ENCODE assay signal across 17 cellular contexts in genomic region chr9:94083384-94083783, GRCh38. TPM values are rescaled to one million over a fixed set of nuclear protein-coding genes. Genes with fewer than 3 reads are reported as not detected.
A peak's percentile ranks its signal among the peaks of the same experiment; 100 is the strongest.
DNase-seq lines count a peak whose midpoint lies in the region; ATAC-seq and TF ChIP-seq lines count a peak whose summit lies in the region.
"Had no signal": no experiment of that assay in that cellular context is flagged by ENCODE, and none has a peak within 500 bp of the region (broad histone marks: within the 10 kb centered on the region; RNA-seq: fewer than 3 reads in every experiment).

No MANE protein-coding gene starts in this region.

- WGBS in suprapubic skin, result 84% methylated on average over 6 of the region's 6 CpGs

- H3K4me3 Mint-ChIP-seq in brain, result peak overlapping the region; percentile 5 to 88 (median 55)
- H3K4me3 Mint-ChIP-seq: effector memory CD8-positive, alpha-beta T cell had no signal

- no peak for ATAC-seq in GM18873 (IDR thresholded peaks at IDR 0.05; ENCODE audit: low FRiP score, unreplicated experiment)
- ATAC-seq: body of pancreas; effector memory CD8-positive, alpha-beta T cell had no signal

- TF ChIP-seq CTCF in brain (conservative IDR thresholded peaks at IDR 0.05), result no peak
- TF ChIP-seq CTCF in suprapubic skin (IDR thresholded peaks at IDR 0.05), result no peak

- peak overlapping the region; percentile 48 to 93 (median 68) for H3K27ac Mint-ChIP-seq in brain

- peaks cover 31% of the 10 kb centered on the region for H3K36me3 Mint-ChIP-seq in brain

- H3K27me3 ChIP-seq in HAP-1 (ENCODE audit: low read depth) (no peaks in the 10 kb centered on the region), suprapubic skin (no peaks in the 10 kb centered on the region)
- H3K27me3 ChIP-seq: body of pancreas, vagina had no signal

- H3K9me3 ChIP-seq in HAP-1 (no peaks in the 10 kb centered on the region), suprapubic skin (no peaks in the 10 kb centered on the region)
- H3K9me3 ChIP-seq: body of pancreas, vagina had no signal

- peak overlapping the region; percentile 6; the same call in 1 of the 2 replicates for H3K4me3 ChIP-seq in HAP-1
- H3K4me3 ChIP-seq in suprapubic skin, result no peak overlapping the region
- H3K4me3 ChIP-seq: body of pancreas, vagina had no signal

- DNase-seq in HAP-1 (ENCODE audit: low spot score in 2 of 2) (peak; percentile 45 to 51), hippocampal formation (lab: John Stamatoyannopoulos, UW) (peak; percentile 9 to 73), posterior cingulate gyrus (peak in 9 of 10 donors; percentile 28 to 92 (median 54)), SKM-1 treated with dmso at 0.1 percent for 144 hours (lab: John Stamatoyannopoulos, UW; ENCODE audit: unreplicated experiment) (no peak), suprapubic skin (ENCODE audit: low spot score in 2 of 2) (no peak), SW480 (ENCODE audit: low spot score) (no peak)
- DNase-seq: activated gamma-delta T cell treated with Interleukin-2 at 50 U/mL for 16 hours; body of pancreas; COR-L47; effector memory CD8-positive, alpha-beta T cell; islet precursor cell; NCI-H2171 treated with DMSO at 0.1 percent for 48 hours; stimulated activated CD4-positive, alpha-beta T cell treated with anti-CD3 and anti-CD28 coated beads, Interleukin-2, amount 100 ng/mL, for 24 hours had no signal

- H3K27ac ChIP-seq in suprapubic skin, result no peak overlapping the region
- H3K27ac ChIP-seq: body of pancreas, vagina, VCaP had no signal

- no peaks in the 10 kb centered on the region for H3K9me3 Mint-ChIP-seq in brain
- H3K9me3 Mint-ChIP-seq: effector memory CD8-positive, alpha-beta T cell had no signal

- H3K4me1 Mint-ChIP-seq in brain, result peaks cover 62% of the 10 kb centered on the region

- in situ Hi-C loops in HAP-1 (cut with MboI; ENCODE audit: low sequenced_read_pairs), result no loop called here

- H3K27me3 Mint-ChIP-seq in brain, result no peaks in the 10 kb centered on the region
- H3K27me3 Mint-ChIP-seq: effector memory CD8-positive, alpha-beta T cell had no signal

- TF ChIP-seq EP300 in suprapubic skin (IDR thresholded peaks at IDR 0.05), result no peak

- H3K36me3 ChIP-seq in HAP-1 (replicated peaks), result no peaks in the 10 kb centered on the region
- no peaks in the 10 kb centered on the region for H3K36me3 ChIP-seq in suprapubic skin
- H3K36me3 ChIP-seq: vagina had no signal

- H3K4me1 ChIP-seq in HAP-1, result peaks cover 22% of the 10 kb centered on the region
- no peaks in the 10 kb centered on the region for H3K4me1 ChIP-seq in suprapubic skin
- H3K4me1 ChIP-seq: body of pancreas had no signal

- no peak for TF ChIP-seq POLR2A in suprapubic skin (IDR thresholded peaks at IDR 0.05)

- intact Hi-C loops in posterior cingulate gyrus (cut with DNase I), result loop anchor here (5.0 kb wide), 1 partner anchor 84 kb away; no protein-coding TSS in a partner anchor

RNA-seq across cellular contexts. Expression of gene PTPDC1, which starts 0.9 kb away (rescaled TPM):
- 10.2 TPM for polyA plus RNA-seq in brain (ENCODE audit: insufficient read depth, low read depth, low replicate concordance)
- 10 to 100 TPM in 2 of 4 donors, 1 to 10 TPM in 2; 5.0 to 17.1 (median 10.1) TPM for total RNA-seq in suprapubic skin

Comparison
In these comparisons a context has a peak if more than half of its experiments do, and no peak if none do; other contexts are left out.
1. DNase-seq: peak in HAP-1 (2 of 2), hippocampal formation (2 of 2) and posterior cingulate gyrus (9 of 10); none in SKM-1 treated with dmso at 0.1 percent for 144 hours (single experiment), suprapubic skin (0 of 2) and SW480 (single experiment).